ENCODE assay signal across 25 cellular contexts in genomic region chr6:113406051-113406695, GRCh38.
"Had no signal": no experiment of that assay in that cellular context is flagged by ENCODE, and none has a peak within 500 bp of the region (broad histone marks: within the 10 kb centered on the region; RNA-seq: fewer than 3 reads in every experiment).

No MANE protein-coding gene starts in this region.

- H3K4me3 ChIP-seq: esophagus muscularis mucosa, pancreas, psoas muscle, right atrium auricular region, skin epidermis, tibial artery had no signal

- H3K27ac ChIP-seq: esophagus muscularis mucosa, neutrophil, pancreas, psoas muscle, right atrium auricular region, skin epidermis, tibial artery had no signal

- H3K27me3 ChIP-seq: esophagus muscularis mucosa, neutrophil, pancreas, right atrium auricular region, tibial artery had no signal

- ATAC-seq: activated CD8-positive, alpha-beta T cell treated with anti-CD3 and anti-CD28 coated beads, Interleukin-2, amount 10 ng/mL, durations not matched to agents 7 days and 5 days; activated naive CD4-positive, alpha-beta T cell treated with anti-CD3 and anti-CD28 coated beads, Interleukin-2, amount 50 U/mL, for 72 hours; left ventricle myocardium superior; natural killer cell treated with Interleukin-12 subunit alpha and Interleukin-12 subunit beta and Interleukin-15 and Interleukin-18, amount 100 ng/mL, for 72 hours; pancreas; psoas muscle had no signal

- FAIRE-seq: frontal cortex had no signal

- DNase-seq: activated CD4-positive, alpha-beta T cell treated with anti-CD3 and anti-CD28 coated beads for 1 hour; activated CD4-positive, alpha-beta T cell treated with anti-CD3 and anti-CD28 coated beads, Interleukin-2, amount 50 U/mL, for 1 hour; activated CD8-positive, alpha-beta T cell treated with anti-CD3 and anti-CD28 coated beads, Interleukin-2, amount 10 ng/mL, durations not matched to agents 7 days and 5 days; activated gamma-delta T cell treated with Interleukin-2 at 50 U/mL for 16 hours; activated T-cell treated with anti-CD3 and anti-CD28 coated beads, Interleukin-2, amount 50 U/mL, for 1 hour; aorta; caudate nucleus; effector memory CD4-positive, alpha-beta T cell; hypothalamus; left ventricle myocardium superior; mammary epithelial cell; midbrain; pancreas; psoas muscle; stimulated activated CD4-positive, alpha-beta T cell treated with anti-CD3 and anti-CD28 coated beads, Interleukin-1b, Interleukin-23, amount 100 ng/mL, for 48 hours; substantia nigra; T-helper 9 cell; tibial artery had no signal

- H3K36me3 ChIP-seq: esophagus muscularis mucosa, neutrophil, pancreas, right atrium auricular region, tibial artery had no signal

- H3K9me3 ChIP-seq: esophagus muscularis mucosa, neutrophil, pancreas, psoas muscle, right atrium auricular region, tibial artery had no signal

- H3K4me1 ChIP-seq: esophagus muscularis mucosa, psoas muscle, right atrium auricular region, tibial artery had no signal
